9 cellular contexts compared by ENCODE assay signal in genomic region chr7:116271980-116272886, GRCh38.
DNase-seq lines count a peak whose midpoint lies in the region; ATAC-seq, FAIRE-seq and TF ChIP-seq lines count a peak whose summit lies in the region.
"Had no signal": no experiment of that assay in that cellular context is flagged by ENCODE, and none has a peak within 500 bp of the region (broad histone marks: within the 10 kb centered on the region; RNA-seq: fewer than 3 reads in every experiment).

No MANE protein-coding gene starts in this region.

- H3K27me3 ChIP-seq in endodermal cell (ENCODE audit: control insufficient read depth, insufficient read depth, low read length, poor library complexity, severe bottlenecking): no peaks in the 10 kb centered on the region

- no peak for TF ChIP-seq CTCF in nephron (IDR thresholded peaks at IDR 0.05; ENCODE audit: unreplicated experiment in 3 of 3)
- TF ChIP-seq CTCF in GM10266 (IDR thresholded peaks at IDR 0.05; ENCODE audit: control insufficient read depth, insufficient read depth, low read depth, missing control alignments): no peak
- TF ChIP-seq CTCF in endodermal cell (conservative IDR thresholded peaks at IDR 0.05): no peak

- H3K36me3 Mint-ChIP-seq in nephron (ENCODE audit: low read depth) (no peaks in the 10 kb centered on the region), endodermal cell (ENCODE audit: low read depth) (no peaks in the 10 kb centered on the region)

- no peaks in the 10 kb centered on the region for H3K4me1 ChIP-seq in endodermal cell (ENCODE audit: control insufficient read depth, insufficient read depth, low read length)

- ATAC-seq in HG02870 (IDR thresholded peaks at IDR 0.05; ENCODE audit: unreplicated experiment): no peak

- H3K27me3 Mint-ChIP-seq in nephron (ENCODE audit: low read depth) (peaks cover 3% of the 10 kb centered on the region), endodermal cell (ENCODE audit: insufficient read depth) (no peaks in the 10 kb centered on the region)

- no peaks in the 10 kb centered on the region for H3K9me3 ChIP-seq in endodermal cell (ENCODE audit: control insufficient read depth, low read length)

- TF ChIP-seq POLR2A in GM12891 (IDR thresholded peaks at IDR 0.05; ENCODE audit: low read depth, low read length): no peak

- H3K4me1 Mint-ChIP-seq in nephron: peaks cover 23% of the 10 kb centered on the region
- H3K4me1 Mint-ChIP-seq in endodermal cell: peaks cover 19% of the 10 kb centered on the region

- 85 to 100% methylated on average over 3 to 4 of the region's 4 CpGs for WGBS in endodermal cell (ENCODE audit: insufficient coverage in 1 of 2, insufficient read length in 1 of 2), 2 experiments

- DNase-seq in Ammon's horn (ENCODE audit: low spot score): peak; percentile 27
- peak; percentile 84 for DNase-seq in HT-29 (ENCODE audit: low spot score)
- DNase-seq in dermis microvascular lymphatic vessel endothelial cell (ENCODE audit: low read depth in 2 of 2): peak; percentile 78 to 96
- DNase-seq in GM10266 (ENCODE audit: extremely low spot score): no peak
- DNase-seq in GM12891 (ENCODE audit: insufficient read length, low spot score): no peak
- no peak for DNase-seq in endodermal cell
- DNase-seq: activated CD8-positive, alpha-beta memory T cell treated with anti-CD3 and anti-CD28 coated beads, Interleukin-2, amount 50 U/mL, for 4 hours had no signal

- no peak overlapping the region for H3K27ac ChIP-seq in endodermal cell (ENCODE audit: low read depth, low read length)

- H3K4me3 ChIP-seq in endodermal cell (ENCODE audit: low read length): no peak overlapping the region

- H3K4me3 Mint-ChIP-seq in nephron (peak overlapping the region in 1 of 3 experiments; percentile 11), endodermal cell (no peak overlapping the region)

- H3K27ac Mint-ChIP-seq in nephron (peak overlapping the region in 2 of 3 experiments; percentile 55 to 95), endodermal cell (no peak overlapping the region)

- H3K9me3 Mint-ChIP-seq in nephron (no peaks in the 10 kb centered on the region), endodermal cell (no peaks in the 10 kb centered on the region)

- no peak for FAIRE-seq in GM12891 (lab: Jason Lieb, UNC)

- no peak overlapping the region for H3K9ac ChIP-seq in endodermal cell (ENCODE audit: extremely low read depth, low read length, poor library complexity, severe bottlenecking)

- no peaks in the 10 kb centered on the region for H3K36me3 ChIP-seq in endodermal cell (ENCODE audit: control insufficient read depth, insufficient read depth, low read length)

TF ChIP-seq in GM12891, 5 proteins besides CTCF, POLR2A, EP300 and RAD21:
- TF ChIP-seq POLR2AphosphoS5 (IDR thresholded peaks at IDR 0.05; ENCODE audit: low read depth, low read length): no peak
- TF ChIP-seq TAF1 (IDR thresholded peaks at IDR 0.05; ENCODE audit: low read depth, low read length): no peak
- no peak for TF ChIP-seq POU2F2 (IDR thresholded peaks at IDR 0.05; ENCODE audit: low read depth, low read length)
- no peak for TF ChIP-seq SPI1 (IDR thresholded peaks at IDR 0.05; ENCODE audit: low read depth, low read length)
- TF ChIP-seq PAX5 (IDR thresholded peaks at IDR 0.05; ENCODE audit: insufficient read depth, low read length, severe bottlenecking): no peak

Comparison
In these comparisons a context has a peak if more than half of its experiments do, and no peak if none do; other contexts are left out.
1. DNase-seq: peak in Ammon's horn (single experiment), HT-29 (single experiment) and dermis microvascular lymphatic vessel endothelial cell (2 of 2); none in GM10266 (single experiment), GM12891 (single experiment) and endodermal cell (single experiment).